23 cellular contexts compared by ENCODE assay signal in the genomic region with DNA sequence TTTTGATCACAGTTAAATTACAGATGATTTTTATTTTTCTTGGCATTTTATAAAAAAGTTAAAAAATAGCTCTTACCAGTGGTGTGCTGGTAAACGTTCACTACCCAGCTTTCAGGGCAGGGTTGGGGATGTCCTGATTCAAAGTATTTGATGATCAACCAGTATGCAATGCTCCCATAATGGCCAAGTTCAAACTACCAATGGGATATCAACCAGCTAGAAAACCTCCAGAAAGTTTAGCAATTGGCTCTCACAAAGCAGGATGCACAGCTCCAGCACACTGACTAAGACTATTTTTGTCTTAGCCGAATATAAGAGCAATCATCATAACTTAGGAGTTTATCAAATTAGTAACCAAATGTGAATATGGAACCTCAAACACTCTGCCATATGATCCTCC.
"Had no signal": no experiment of that assay in that cellular context is flagged by ENCODE, and none has a peak within 500 bp of the region (broad histone marks: within the 10 kb centered on the region; RNA-seq: fewer than 3 reads in every experiment).

No MANE protein-coding gene starts in this region.

- ATAC-seq: activated T-cell treated with anti-CD3 and anti-CD28 coated beads, Interleukin-2, amount 50 U/mL, for 4 hours; heart right ventricle; lower lobe of right lung; right lobe of liver; stimulated activated naive B cell treated with anti-CD40 and anti-IgM and Interleukin-4, amounts not matched to agents 10 μg/mL and 1 μg/mL and 100 μg/mL, for 72 hours; T-helper 17 cell; upper lobe of right lung had no signal

- H3K4me3 ChIP-seq: coronary artery, esophagus squamous epithelium, heart right ventricle, lower lobe of right lung, right lobe of liver, testis, upper lobe of right lung had no signal

- FAIRE-seq: kidney, small intestine had no signal

- H3K9me3 Mint-ChIP-seq: activated naive CD8-positive, alpha-beta T cell treated with anti-CD3 and anti-CD28 coated beads for 36 hours; activated T-cell treated with anti-CD3 and anti-CD28 coated beads, Interleukin-2, amount 50 U/mL, for 4 hours; activated T-helper 2 cell treated with anti-CD3 and anti-CD28 coated beads, Interferon-gamma antibody, Interleukin-2, Interleukin-4, amounts not matched to agents 10 μg/mL and 5 μg/mL and 100 μg/mL, durations not matched to agents 14 hours and 24 hours and 36 hours had no signal

- H3K27ac Mint-ChIP-seq: activated naive CD8-positive, alpha-beta T cell treated with anti-CD3 and anti-CD28 coated beads for 36 hours; activated T-helper 2 cell treated with anti-CD3 and anti-CD28 coated beads, Interferon-gamma antibody, Interleukin-2, Interleukin-4, amounts not matched to agents 10 μg/mL and 5 μg/mL and 100 μg/mL, durations not matched to agents 14 hours and 24 hours and 36 hours; naive B cell; stimulated activated naive B cell treated with anti-CD40 and anti-IgM and Interleukin-4, amounts not matched to agents 10 μg/mL and 1 μg/mL and 100 μg/mL, for 72 hours; T-helper 17 cell had no signal

- H3K36me3 ChIP-seq: esophagus squamous epithelium, heart right ventricle, lower lobe of right lung, right lobe of liver, upper lobe of right lung had no signal

- H3K36me3 Mint-ChIP-seq: activated naive CD8-positive, alpha-beta T cell treated with anti-CD3 and anti-CD28 coated beads for 36 hours; naive B cell; stimulated activated naive B cell treated with anti-CD40 and anti-IgM and Interleukin-4, amounts not matched to agents 10 μg/mL and 1 μg/mL and 100 μg/mL, for 72 hours had no signal

- H3K27me3 ChIP-seq: esophagus squamous epithelium, heart right ventricle, right lobe of liver, testis, upper lobe of right lung had no signal

- DNase-seq: activated CD4-positive, alpha-beta T cell treated with anti-CD3 and anti-CD28 coated beads for 4 hours; activated CD4-positive, alpha-beta T cell treated with anti-CD3 and anti-CD28 coated beads, Interleukin-2, amount 50 U/mL, for 48 hours; activated CD4-positive, CD25-positive, alpha-beta regulatory T cell; activated CD8-positive, alpha-beta memory T cell treated with anti-CD3 and anti-CD28 coated beads, Interleukin-2, amount 50 U/mL, for 48 hours; activated naive CD4-positive, alpha-beta T cell treated with Interleukin-2 at 50 U/mL for 16 hours; activated naive CD8-positive, alpha-beta T cell treated with anti-CD3 and anti-CD28 coated beads for 36 hours; activated T-cell treated with anti-CD3 and anti-CD28 coated beads, Interleukin-2, amount 50 U/mL, for 4 hours; cerebellar nuclear complex; esophagus squamous epithelium; heart right ventricle; kidney; lower lobe of right lung; naive B cell; nucleus accumbens; right lobe of liver; small intestine; stimulated activated CD8-positive, alpha-beta memory T cell treated with anti-CD3 and anti-CD28 coated beads, Interleukin-4, amount 100 ng/mL, for 48 hours; stimulated activated naive B cell treated with anti-CD40 and anti-IgM and Interleukin-4, amounts not matched to agents 10 μg/mL and 1 μg/mL and 100 μg/mL, for 72 hours; T-helper 17 cell; testis; upper lobe of right lung had no signal

- H3K4me1 Mint-ChIP-seq: activated naive CD8-positive, alpha-beta T cell treated with anti-CD3 and anti-CD28 coated beads for 36 hours; naive B cell; stimulated activated naive B cell treated with anti-CD40 and anti-IgM and Interleukin-4, amounts not matched to agents 10 μg/mL and 1 μg/mL and 100 μg/mL, for 72 hours; T-helper 17 cell had no signal

- H3K4me1 ChIP-seq: testis had no signal

- H3K4me3 Mint-ChIP-seq: activated naive CD8-positive, alpha-beta T cell treated with anti-CD3 and anti-CD28 coated beads for 36 hours; activated T-cell treated with anti-CD3 and anti-CD28 coated beads, Interleukin-2, amount 50 U/mL, for 4 hours; naive B cell; stimulated activated naive B cell treated with anti-CD40 and anti-IgM and Interleukin-4, amounts not matched to agents 10 μg/mL and 1 μg/mL and 100 μg/mL, for 72 hours; T-helper 17 cell had no signal

- H3K27me3 Mint-ChIP-seq: stimulated activated naive B cell treated with anti-CD40 and anti-IgM and Interleukin-4, amounts not matched to agents 10 μg/mL and 1 μg/mL and 100 μg/mL, for 72 hours had no signal

- H3K9me3 ChIP-seq: esophagus squamous epithelium, heart right ventricle, lower lobe of right lung, right lobe of liver, testis, upper lobe of right lung had no signal

- H3K27ac ChIP-seq: lower lobe of right lung, right lobe of liver, testis, upper lobe of right lung had no signal
